ENCODE assay signal across 22 cellular contexts in genomic region chr7:129373651-129374428, GRCh38.
DNase-seq lines count a peak whose midpoint lies in the region; ATAC-seq and TF ChIP-seq lines count a peak whose summit lies in the region.
"Had no signal": no experiment of that assay in that cellular context is flagged by ENCODE, and none has a peak within 500 bp of the region (broad histone marks: within the 10 kb centered on the region; RNA-seq: fewer than 3 reads in every experiment).

No MANE protein-coding gene starts in this region.

- H3K27me3 Mint-ChIP-seq in activated naive CD4-positive, alpha-beta T cell treated with anti-CD3 and anti-CD28 coated beads for 36 hours (ENCODE audit: low read depth): no peaks in the 10 kb centered on the region
- H3K27me3 Mint-ChIP-seq: CD4-positive, alpha-beta memory T cell had no signal

- TF ChIP-seq CTCF in OCI-LY3 (IDR thresholded peaks at IDR 0.05; ENCODE audit: low read depth, low read length) (no peak), lower lobe of right lung (IDR thresholded peaks at IDR 0.05) (no peak)

- H3K27me3 ChIP-seq in OCI-LY3 (ENCODE audit: low read depth, low read length): no peaks in the 10 kb centered on the region
- H3K27me3 ChIP-seq in lower lobe of right lung (ENCODE audit: low read depth): no peaks in the 10 kb centered on the region
- H3K27me3 ChIP-seq: BLaER1 had no signal

- no peak overlapping the region for H3K9ac ChIP-seq in OCI-LY3 (ENCODE audit: low read length)
- H3K9ac ChIP-seq: BLaER1 had no signal

- H3K4me3 Mint-ChIP-seq in activated naive CD4-positive, alpha-beta T cell treated with anti-CD3 and anti-CD28 coated beads for 36 hours: no peak overlapping the region
- H3K4me3 Mint-ChIP-seq: CD4-positive, alpha-beta memory T cell had no signal

- no peak overlapping the region for H3K4me3 ChIP-seq in OCI-LY3 (ENCODE audit: low read length)
- no peak overlapping the region for H3K4me3 ChIP-seq in lower lobe of right lung
- H3K4me3 ChIP-seq: BLaER1, HAP-1 had no signal

- H3K4me1 ChIP-seq in OCI-LY3 (ENCODE audit: low read length): peaks cover 35% of the 10 kb centered on the region
- H3K4me1 ChIP-seq in lower lobe of right lung: peaks cover 8% of the 10 kb centered on the region
- H3K4me1 ChIP-seq: Caco-2 had no signal

- H3K4me1 Mint-ChIP-seq in activated naive CD4-positive, alpha-beta T cell treated with anti-CD3 and anti-CD28 coated beads for 36 hours (ENCODE audit: low read depth): peaks cover 56% of the 10 kb centered on the region

- CTCF ChIA-PET in activated naive CD4-positive, alpha-beta T cell treated with anti-CD3 and anti-CD28 coated beads for 36 hours (lab: Charles Lee): interaction anchor here (0.6 to 8.7 kb wide), 7 partner anchors 9 to 263 kb away, joined by 3 to 126 read pairs (median 5); no protein-coding TSS in a partner anchor

- ATAC-seq in activated CD4-positive, CD25-positive, alpha-beta regulatory T cell treated with anti-CD3 and anti-CD28 coated beads, Interleukin-2, amount 50 U/mL, for 24 hours: peak; percentile 70 to 74
- no peak for ATAC-seq in lower lobe of right lung
- ATAC-seq: Panc1 had no signal

- peak overlapping the region; percentile 16; the same call in 1 of the 2 replicates for H3K4me2 ChIP-seq in OCI-LY3 (ENCODE audit: low read length)
- H3K4me2 ChIP-seq: BLaER1 had no signal

- no peaks in the 10 kb centered on the region for H3K9me3 Mint-ChIP-seq in activated naive CD4-positive, alpha-beta T cell treated with anti-CD3 and anti-CD28 coated beads for 36 hours

- no peak overlapping the region for H2AFZ ChIP-seq in OCI-LY3 (ENCODE audit: low read depth, low read length)

- H3K79me2 ChIP-seq in OCI-LY3 (ENCODE audit: low read length): no peaks in the 10 kb centered on the region

- no peaks in the 10 kb centered on the region for H4K20me1 ChIP-seq in OCI-LY3 (ENCODE audit: insufficient read depth, low read length)

- no peak overlapping the region for H3K27ac ChIP-seq in OCI-LY3 (ENCODE audit: low read length)
- peak overlapping the region; percentile 36 for H3K27ac ChIP-seq in lower lobe of right lung
- no peak overlapping the region for H3K27ac ChIP-seq in caudate nucleus (ENCODE audit: low read depth, low read length)
- H3K27ac ChIP-seq: 22Rv1, BLaER1 had no signal

- DNase-seq in activated CD4-positive, CD25-positive, alpha-beta regulatory T cell (lab: John Stamatoyannopoulos, UW): no peak
- no peak for DNase-seq in activated naive CD4-positive, alpha-beta T cell treated with anti-CD3 and anti-CD28 coated beads for 36 hours
- DNase-seq in activated naive CD4-positive, alpha-beta T cell treated with Interleukin-2 at 50 U/mL for 16 hours: no peak
- DNase-seq in lower lobe of right lung: no peak
- DNase-seq in caudate nucleus (lab: John Stamatoyannopoulos, UW): no peak
- no peak for DNase-seq in inferior parietal cortex (ENCODE audit: extremely low spot score)
- DNase-seq: ACHN; Caco-2; CD4-positive, alpha-beta memory T cell; KBM-7; MM.1S; NCI-H1048; NCI-H1417 treated with DMSO at 0.1 percent for 48 hours; NCI-H187; NCI-H446; NCI-H526 treated with DMSO at 0.1 percent for 48 hours had no signal

- H3K36me3 ChIP-seq in OCI-LY3 (replicated peaks; ENCODE audit: low read depth, low read length) (no peaks in the 10 kb centered on the region), lower lobe of right lung (no peaks in the 10 kb centered on the region)
- H3K36me3 ChIP-seq: BLaER1, HAP-1 had no signal

- H3K9me3 ChIP-seq in OCI-LY3 (ENCODE audit: insufficient read depth, low read length): no peaks in the 10 kb centered on the region
- no peaks in the 10 kb centered on the region for H3K9me3 ChIP-seq in lower lobe of right lung
- H3K9me3 ChIP-seq: BLaER1, Caco-2, HAP-1 had no signal

- H3K36me3 Mint-ChIP-seq in activated naive CD4-positive, alpha-beta T cell treated with anti-CD3 and anti-CD28 coated beads for 36 hours (ENCODE audit: low read depth): no peaks in the 10 kb centered on the region
- H3K36me3 Mint-ChIP-seq: CD4-positive, alpha-beta memory T cell had no signal

- peak overlapping the region; percentile 76 for H3K27ac Mint-ChIP-seq in activated naive CD4-positive, alpha-beta T cell treated with anti-CD3 and anti-CD28 coated beads for 36 hours
- H3K27ac Mint-ChIP-seq: CD4-positive, alpha-beta memory T cell had no signal

- intact Hi-C loops in activated naive CD4-positive, alpha-beta T cell treated with anti-CD3 and anti-CD28 coated beads for 36 hours (cut with micrococcal nuclease): no loop called here
- intact Hi-C loops in lower lobe of right lung (cut with DNase I): no loop called here

Comparison
In these comparisons a context has a peak if more than half of its experiments do, and no peak if none do; other contexts are left out.
1. ATAC-seq: peak in activated CD4-positive, CD25-positive, alpha-beta regulatory T cell treated with anti-CD3 and anti-CD28 coated beads, Interleukin-2, amount 50 U/mL, for 24 hours (2 of 2); none in lower lobe of right lung (0 of 2).